9 cellular contexts compared by ENCODE assay signal in the genomic region with DNA sequence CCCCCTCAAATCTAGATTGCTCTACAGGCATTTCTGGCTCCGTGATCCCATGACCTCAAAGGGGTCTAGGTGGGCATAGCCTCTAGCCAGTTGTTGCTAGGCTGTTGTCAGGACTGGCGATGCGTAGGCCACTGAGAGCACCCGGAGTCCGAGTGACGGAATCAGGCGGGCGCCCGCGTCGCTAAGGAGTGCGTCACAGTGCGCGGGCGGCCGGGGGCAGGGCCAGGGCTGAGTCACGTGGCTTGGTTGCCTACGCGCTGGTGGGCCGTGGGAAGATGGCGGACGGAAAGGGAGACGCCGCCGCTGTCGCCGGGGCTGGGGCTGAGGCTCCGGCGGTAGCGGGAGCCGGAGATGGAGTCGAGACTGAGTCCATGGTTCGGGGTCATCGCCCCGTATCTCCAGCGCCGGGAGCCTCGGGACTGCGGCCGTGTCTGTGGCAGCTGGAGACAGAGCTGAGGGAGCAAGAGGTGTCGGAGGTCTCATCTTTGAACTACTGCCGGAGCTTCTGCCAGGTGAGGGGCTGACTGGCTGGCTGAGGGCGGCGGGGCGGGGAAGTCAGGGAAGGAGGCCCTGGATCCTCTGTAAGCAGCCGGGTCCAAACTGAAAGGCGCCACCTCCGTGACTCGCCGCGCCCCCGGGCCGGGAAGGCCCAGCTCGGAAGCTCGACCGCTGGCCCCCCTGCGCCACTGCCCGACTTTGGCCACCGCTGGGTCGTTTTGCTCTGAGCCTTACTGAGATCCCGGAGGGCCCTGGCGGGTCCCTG. TPM values are rescaled to one million over a fixed set of nuclear protein-coding genes. Genes with fewer than 3 reads are reported as not detected.
A peak's percentile ranks its signal among the peaks of the same experiment; 100 is the strongest.
DNase-seq lines count a peak whose midpoint lies in the region; ATAC-seq, FAIRE-seq and TF ChIP-seq lines count a peak whose summit lies in the region.
"Had no signal": no experiment of that assay in that cellular context is flagged by ENCODE, and none has a peak within 500 bp of the region (broad histone marks: within the 10 kb centered on the region; RNA-seq: fewer than 3 reads in every experiment).

A gene with protein sequence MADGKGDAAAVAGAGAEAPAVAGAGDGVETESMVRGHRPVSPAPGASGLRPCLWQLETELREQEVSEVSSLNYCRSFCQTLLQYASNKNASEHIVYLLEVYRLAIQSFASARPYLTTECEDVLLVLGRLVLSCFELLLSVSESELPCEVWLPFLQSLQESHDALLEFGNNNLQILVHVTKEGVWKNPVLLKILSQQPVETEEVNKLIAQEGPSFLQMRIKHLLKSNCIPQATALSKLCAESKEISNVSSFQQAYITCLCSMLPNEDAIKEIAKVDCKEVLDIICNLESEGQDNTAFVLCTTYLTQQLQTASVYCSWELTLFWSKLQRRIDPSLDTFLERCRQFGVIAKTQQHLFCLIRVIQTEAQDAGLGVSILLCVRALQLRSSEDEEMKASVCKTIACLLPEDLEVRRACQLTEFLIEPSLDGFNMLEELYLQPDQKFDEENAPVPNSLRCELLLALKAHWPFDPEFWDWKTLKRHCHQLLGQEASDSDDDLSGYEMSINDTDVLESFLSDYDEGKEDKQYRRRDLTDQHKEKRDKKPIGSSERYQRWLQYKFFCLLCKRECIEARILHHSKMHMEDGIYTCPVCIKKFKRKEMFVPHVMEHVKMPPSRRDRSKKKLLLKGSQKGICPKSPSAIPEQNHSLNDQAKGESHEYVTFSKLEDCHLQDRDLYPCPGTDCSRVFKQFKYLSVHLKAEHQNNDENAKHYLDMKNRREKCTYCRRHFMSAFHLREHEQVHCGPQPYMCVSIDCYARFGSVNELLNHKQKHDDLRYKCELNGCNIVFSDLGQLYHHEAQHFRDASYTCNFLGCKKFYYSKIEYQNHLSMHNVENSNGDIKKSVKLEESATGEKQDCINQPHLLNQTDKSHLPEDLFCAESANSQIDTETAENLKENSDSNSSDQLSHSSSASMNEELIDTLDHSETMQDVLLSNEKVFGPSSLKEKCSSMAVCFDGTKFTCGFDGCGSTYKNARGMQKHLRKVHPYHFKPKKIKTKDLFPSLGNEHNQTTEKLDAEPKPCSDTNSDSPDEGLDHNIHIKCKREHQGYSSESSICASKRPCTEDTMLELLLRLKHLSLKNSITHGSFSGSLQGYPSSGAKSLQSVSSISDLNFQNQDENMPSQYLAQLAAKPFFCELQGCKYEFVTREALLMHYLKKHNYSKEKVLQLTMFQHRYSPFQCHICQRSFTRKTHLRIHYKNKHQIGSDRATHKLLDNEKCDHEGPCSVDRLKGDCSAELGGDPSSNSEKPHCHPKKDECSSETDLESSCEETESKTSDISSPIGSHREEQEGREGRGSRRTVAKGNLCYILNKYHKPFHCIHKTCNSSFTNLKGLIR (N-terminal part only) (plus strand): TSS at position 263 of the 763 bp plus-strand sequence. CDS start 13 bp downstream, at position 276.

- no peaks in the 10 kb centered on the region for H3K27me3 Mint-ChIP-seq in activated CD4-positive, alpha-beta T cell treated with anti-CD3 and anti-CD28 coated beads for 36 hours

- CTCF ChIA-PET in activated CD4-positive, alpha-beta T cell treated with anti-CD3 and anti-CD28 coated beads for 36 hours (lab: Charles Lee): interaction anchor here (0.8 to 4.0 kb wide), 7 partner anchors 9 to 245 kb away, joined by 3 to 27 read pairs (median 5); no protein-coding TSS in a partner anchor

- TF ChIP-seq CTCF in choroid plexus epithelial cell (conservative IDR thresholded peaks at IDR 0.05; ENCODE audit: low read depth, low read length): no peak

- peak; percentile 89 for ATAC-seq in HG03442 (IDR thresholded peaks at IDR 0.05; ENCODE audit: unreplicated experiment)
- peak; percentile 81 for ATAC-seq in activated CD4-positive, alpha-beta T cell treated with anti-CD3 and anti-CD28 coated beads for 36 hours

- FAIRE-seq in GM19239 (lab: Jason Lieb, UNC): peak; percentile 98

- peaks cover 18% of the 10 kb centered on the region for H3K36me3 Mint-ChIP-seq in activated CD4-positive, alpha-beta T cell treated with anti-CD3 and anti-CD28 coated beads for 36 hours (ENCODE audit: low read depth)

- no peak within 1 kb of the TSS for H3K4me3 Mint-ChIP-seq in activated CD4-positive, alpha-beta T cell treated with anti-CD3 and anti-CD28 coated beads for 36 hours
- H3K4me3 Mint-ChIP-seq: dendritic cell treated with granulocyte-macrophage colony-stimulating factor and Interleukin-4, amounts not matched to agents 40 ng/mL and 50 ng/mL, for 4 days had no signal

- POLR2A ChIA-PET in activated CD4-positive, alpha-beta T cell treated with anti-CD3 and anti-CD28 coated beads for 36 hours (lab: Charles Lee): interaction anchor here (0.6 to 2.1 kb wide), 3 partner anchors 86 to 1044 kb away, joined by 3 to 6 read pairs (median 4); a partner anchor contains a TSS

- H3K9me3 Mint-ChIP-seq in activated CD4-positive, alpha-beta T cell treated with anti-CD3 and anti-CD28 coated beads for 36 hours (ENCODE audit: low read depth): no peaks in the 10 kb centered on the region
- H3K9me3 Mint-ChIP-seq: dendritic cell treated with granulocyte-macrophage colony-stimulating factor and Interleukin-4, amounts not matched to agents 40 ng/mL and 50 ng/mL, for 4 days had no signal

- H3K4me3 ChIP-seq in choroid plexus epithelial cell (ENCODE audit: low read depth, low read length): peak within 1 kb of the TSS; percentile 92

- H3K4me1 Mint-ChIP-seq in activated CD4-positive, alpha-beta T cell treated with anti-CD3 and anti-CD28 coated beads for 36 hours: peaks cover 4% of the 10 kb centered on the region

- intact Hi-C loops in activated CD4-positive, alpha-beta T cell treated with anti-CD3 and anti-CD28 coated beads for 36 hours (cut with DNase I, micrococcal nuclease): loop anchor here (1.0 to 5.0 kb wide), 15 partner anchors 25 to 821 kb away; a partner anchor contains a TSS

- peak; percentile 96 for DNase-seq in Ammon's horn (ENCODE audit: low spot score)
- peak; percentile 87 for DNase-seq in GM19239 (ENCODE audit: insufficient read length, low spot score)
- peak; percentile 76 for DNase-seq in NCI-H524 treated with DMSO at 0.1 percent for 48 hours (lab: John Stamatoyannopoulos, UW)
- DNase-seq in activated CD4-positive, alpha-beta T cell treated with anti-CD3 and anti-CD28 coated beads for 36 hours: peak; percentile 98
- peak; percentile 96 for DNase-seq in choroid plexus epithelial cell (ENCODE audit: low read depth)
- peak; percentile 95 for DNase-seq in kidney tubule cell (ENCODE audit: low spot score)
- peak; percentile 79 to 94 for DNase-seq in stimulated activated CD4-positive, alpha-beta T cell treated with anti-CD3 and anti-CD28 coated beads, Interleukin-1b, Interleukin-23, amount 100 ng/mL, for 1 hour (ENCODE audit: low read depth in 2 of 2)

- H3K27ac Mint-ChIP-seq in activated CD4-positive, alpha-beta T cell treated with anti-CD3 and anti-CD28 coated beads for 36 hours: no peak within 1 kb of the TSS
- H3K27ac Mint-ChIP-seq: dendritic cell treated with granulocyte-macrophage colony-stimulating factor and Interleukin-4, amounts not matched to agents 40 ng/mL and 50 ng/mL, for 4 days had no signal

RNA-seq across cellular contexts. Expression of the gene that starts here (rescaled TPM):
- total RNA-seq in activated CD4-positive, alpha-beta T cell treated with anti-CD3 and anti-CD28 coated beads for 36 hours: 10 to 100 TPM; 20.1 to 20.9 TPM

Comparison
In these comparisons a context has a peak if more than half of its experiments do, and no peak if none do; other contexts are left out.
1. Peak in every context shown above with its lines: DNase-seq, ATAC-seq and H3K4me3 ChIP-seq.